Comparison of ENCODE assay signal across 14 cellular contexts in genomic region chr13:44876782-44877324, GRCh38.
DNase-seq lines count a peak whose midpoint lies in the region; ATAC-seq, FAIRE-seq and TF ChIP-seq lines count a peak whose summit lies in the region.
"Had no signal": no experiment of that assay in that cellular context is flagged by ENCODE, and none has a peak within 500 bp of the region (broad histone marks: within the 10 kb centered on the region; RNA-seq: fewer than 3 reads in every experiment).

No MANE protein-coding gene starts in this region.

- CTCF ChIA-PET in IMR-90 (lab: Yijun Ruan, JAX), result no interaction called here
- CTCF ChIA-PET in H1 (lab: Charles Lee; ENCODE audit: partially characterized antibody), result interaction anchor here (0.5 to 3.5 kb wide), 23 partner anchors 10 to 394 kb away, joined by 3 to 14 read pairs (median 4); no protein-coding TSS in a partner anchor

- H4K91ac ChIP-seq in IMR-90 (ENCODE audit: insufficient read depth, low read depth, low read length), result no peak overlapping the region
- no peak overlapping the region for H4K91ac ChIP-seq in H1 (replicated peaks; ENCODE audit: insufficient read length, low read length)

- H3K27me3 ChIP-seq in IMR-90 (ENCODE audit: control insufficient read depth, insufficient read depth, low read length), result no peaks in the 10 kb centered on the region
- no peaks in the 10 kb centered on the region for H3K27me3 ChIP-seq in H1 (replicated peaks in 1 of 4; ENCODE audit: control insufficient read depth in 3 of 4, extremely low read depth in 1 of 4, insufficient read depth in 3 of 4, low read length in 3 of 4)

- 82% methylated on average over 19 of the region's 22 CpGs; no CpG with 5 or more reads in 1 of the 2 experiments for WGBS in IMR-90 (ENCODE audit: extremely low coverage in 2 of 2, insufficient read length in 1 of 2), 2 experiments
- WGBS in H1 (ENCODE audit: extremely low coverage in 1 of 2, insufficient coverage in 1 of 2, insufficient read length in 1 of 2, insufficient replicate concordance in 2 of 2, low coverage in 1 of 2, low lambda C conversion rate in 2 of 2, missing lambda C conversion rate in 1 of 2), 2 experiments, result 67% methylated on average over 22 of the region's 22 CpGs; no CpG with 5 or more reads in 1 of the 2 experiments

- H3K23ac ChIP-seq in IMR-90 (ENCODE audit: low read depth, low read length), result no peak overlapping the region
- no peak overlapping the region for H3K23ac ChIP-seq in H1 (ENCODE audit: insufficient read length)

- intact Hi-C loops in IMR-90 (cut with micrococcal nuclease), result loop anchor here (10.0 kb wide), 1 partner anchor 162 kb away; no protein-coding TSS in a partner anchor

- no peak overlapping the region for H3K27ac ChIP-seq in IMR-90 (ENCODE audit: insufficient read depth, low read length)
- no peak overlapping the region for H3K27ac ChIP-seq in H1 (ENCODE audit: low read depth, low read length)

- no peak overlapping the region for H2BK15ac ChIP-seq in IMR-90 (ENCODE audit: low read depth, low read length)
- no peak overlapping the region for H2BK15ac ChIP-seq in H1 (ENCODE audit: low read length)

- no peak overlapping the region for H3K18ac ChIP-seq in IMR-90 (ENCODE audit: low read depth, low read length)
- H3K18ac ChIP-seq in H1 (ENCODE audit: extremely low read depth, low read length), result no peak overlapping the region

- peak; percentile 39 for DNase-seq in activated T-cell treated with anti-CD3 and anti-CD28 coated beads, Interleukin-2, amount 50 U/mL, for 24 hours
- DNase-seq in activated T-cell treated with anti-CD3 and anti-CD28 coated beads, Interleukin-2, amount 50 U/mL, for 4 hours, result no peak
- DNase-seq in IMR-90 (no peak), H1 (ENCODE audit: low read depth in 1 of 2, low spot score in 2 of 2) (peak; percentile 82 to 97), osteocyte (ENCODE audit: extremely low spot score, unreplicated experiment) (no peak), germinal center (ENCODE audit: low spot score) (no peak), NCI-H1105 (lab: John Stamatoyannopoulos, UW) (no peak)
- DNase-seq in stimulated activated naive CD4-positive, alpha-beta T cell treated with Interleukin-2 at 50 U/mL for 16 hours (lab: John Stamatoyannopoulos, UW), result no peak
- DNase-seq: activated CD4-positive, alpha-beta T cell treated with anti-CD3 and anti-CD28 coated beads for 1 hour; aorta; CD4-positive, CD25-positive, alpha-beta regulatory T cell; NCI-H1092 treated with DMSO at 0.1 percent for 48 hours; substantia nigra had no signal

- H3K14ac ChIP-seq in IMR-90 (replicated peaks; ENCODE audit: low read depth, low read length), result no peak overlapping the region
- H3K14ac ChIP-seq in H1 (ENCODE audit: insufficient read length), result no peak overlapping the region

- H3K9me3 ChIP-seq in IMR-90 (ENCODE audit: control insufficient read depth, insufficient read depth, low read length) (peaks cover 4% of the 10 kb centered on the region), H1 (ENCODE audit: insufficient read depth in 2 of 2, low read depth in 1 of 2, low read length in 1 of 2) (peaks cover 2 to 6% of the 10 kb centered on the region in 2 experiments; a peak in 2 of 4 replicates)

- no peak overlapping the region for H3K27ac Mint-ChIP-seq in activated T-cell treated with anti-CD3 and anti-CD28 coated beads, Interleukin-2, amount 50 U/mL, for 24 hours
- H3K27ac Mint-ChIP-seq in osteocyte (ENCODE audit: unreplicated experiment), result no peak overlapping the region
- H3K27ac Mint-ChIP-seq: CD4-positive, CD25-positive, alpha-beta regulatory T cell had no signal

- H3K9me1 ChIP-seq in IMR-90 (ENCODE audit: insufficient read depth, low read length), result no peaks in the 10 kb centered on the region; the same call in 1 of the 2 replicates

- H3K9me3 Mint-ChIP-seq in activated T-cell treated with anti-CD3 and anti-CD28 coated beads, Interleukin-2, amount 50 U/mL, for 24 hours, result peaks cover 5% of the 10 kb centered on the region
- peaks cover 6% of the 10 kb centered on the region for H3K9me3 Mint-ChIP-seq in activated T-cell treated with anti-CD3 and anti-CD28 coated beads, Interleukin-2, amount 50 U/mL, for 4 hours
- no peaks in the 10 kb centered on the region for H3K9me3 Mint-ChIP-seq in osteocyte (ENCODE audit: unreplicated experiment)

- no peaks in the 10 kb centered on the region for H3K36me3 Mint-ChIP-seq in activated T-cell treated with anti-CD3 and anti-CD28 coated beads, Interleukin-2, amount 50 U/mL, for 24 hours (ENCODE audit: low read depth)
- H3K36me3 Mint-ChIP-seq in activated T-cell treated with anti-CD3 and anti-CD28 coated beads, Interleukin-2, amount 50 U/mL, for 4 hours (ENCODE audit: insufficient read depth), result no peaks in the 10 kb centered on the region
- no peaks in the 10 kb centered on the region for H3K36me3 Mint-ChIP-seq in osteocyte (ENCODE audit: unreplicated experiment)
- H3K36me3 Mint-ChIP-seq: CD4-positive, CD25-positive, alpha-beta regulatory T cell had no signal

- H4K8ac ChIP-seq in IMR-90 (ENCODE audit: low read depth in 2 of 2, low read length in 2 of 2), result no peak overlapping the region
- H4K8ac ChIP-seq in H1 (ENCODE audit: extremely low read depth, insufficient read depth, low read length), result no peak overlapping the region

- H3K27me3 Mint-ChIP-seq in activated T-cell treated with anti-CD3 and anti-CD28 coated beads, Interleukin-2, amount 50 U/mL, for 24 hours, result peaks cover 10% of the 10 kb centered on the region
- H3K27me3 Mint-ChIP-seq in activated T-cell treated with anti-CD3 and anti-CD28 coated beads, Interleukin-2, amount 50 U/mL, for 4 hours (ENCODE audit: low read depth), result peaks cover 4% of the 10 kb centered on the region
- H3K27me3 Mint-ChIP-seq in osteocyte (ENCODE audit: unreplicated experiment), result no peaks in the 10 kb centered on the region

- H4K20me1 ChIP-seq in IMR-90 (ENCODE audit: insufficient read depth, low read length) (no peaks in the 10 kb centered on the region), H1 (replicated peaks in 1 of 2; ENCODE audit: control insufficient read depth in 1 of 2, insufficient read depth in 2 of 2, low read length in 2 of 2) (no peaks in the 10 kb centered on the region)

- H3K4me1 ChIP-seq in IMR-90 (ENCODE audit: control insufficient read depth, insufficient read depth, low read length) (no peaks in the 10 kb centered on the region), H1 (replicated peaks in 1 of 4; ENCODE audit: control insufficient read depth in 3 of 4, insufficient read depth in 4 of 4, low read length in 3 of 4) (no peaks in the 10 kb centered on the region; a peak in 1 of 7 replicates)

- H2AFZ ChIP-seq in IMR-90 (replicated peaks; ENCODE audit: low read length, poor library complexity) (peak overlapping the region; percentile 27), H1 (ENCODE audit: low read length) (0 out of 2 replicates have a peak overlapping the region, but pooled peaks have one; percentile 18)

- POLR2A ChIA-PET in IMR-90 (lab: Charles Lee; ENCODE audit: unreplicated experiment), result no interaction called here
- POLR2A ChIA-PET in H1 (lab: Charles Lee; ENCODE audit: partially characterized antibody), result interaction anchor here (0.6 kb wide), 1 partner anchor 379 kb away, joined by 3 read pairs; no protein-coding TSS in a partner anchor

- no peaks in the 10 kb centered on the region for H3K79me2 ChIP-seq in H1 (ENCODE audit: control insufficient read depth in 1 of 2, insufficient read depth in 2 of 2, low read length in 2 of 2)

- H3K9ac ChIP-seq in IMR-90 (ENCODE audit: low read depth, low read length) (no peak overlapping the region), H1 (replicated peaks in 1 of 4; ENCODE audit: extremely low read depth in 1 of 4, low read depth in 3 of 4, low read length in 3 of 4) (no peak overlapping the region)

- no peaks in the 10 kb centered on the region for H3K36me3 ChIP-seq in IMR-90 (ENCODE audit: control insufficient read depth, insufficient read depth, low read length)
- no peaks in the 10 kb centered on the region for H3K36me3 ChIP-seq in H1 (ENCODE audit: control insufficient read depth in 2 of 4, insufficient read depth in 4 of 4, low read length in 3 of 4)

- H3K4ac ChIP-seq in IMR-90 (ENCODE audit: low read depth, low read length), result no peak overlapping the region
- H3K4ac ChIP-seq in H1 (replicated peaks; ENCODE audit: insufficient read length, low read depth, low read length), result no peak overlapping the region

- no peak overlapping the region for H2BK20ac ChIP-seq in IMR-90 (ENCODE audit: low read depth, low read length)
- H2BK20ac ChIP-seq in H1 (ENCODE audit: low read length), result no peak overlapping the region

- TF ChIP-seq EP300 in H1 (IDR thresholded peaks at IDR 0.05; ENCODE audit: borderline replicate concordance in 1 of 2, low read depth in 2 of 2, low read length in 2 of 2), result no peak

- H2AK9ac ChIP-seq in IMR-90 (replicated peaks; ENCODE audit: low read depth, low read length, poor library complexity), result no peak overlapping the region

- H2BK120ac ChIP-seq in IMR-90 (ENCODE audit: low read depth, low read length) (no peak overlapping the region), H1 (replicated peaks; ENCODE audit: low read depth, low read length) (no peak overlapping the region)

- no peak overlapping the region for H2BK12ac ChIP-seq in H1 (ENCODE audit: low read depth, low read length)

- H2AK5ac ChIP-seq in IMR-90 (ENCODE audit: low read depth, low read length) (peak overlapping the region; percentile 4; the same call in 1 of the 2 replicates), H1 (ENCODE audit: low read depth, low read length) (no peak overlapping the region)

- TF ChIP-seq RAD21 in IMR-90 (IDR thresholded peaks at IDR 0.05; ENCODE audit: low read length) (peak; percentile 17; the same call in 1 of the 2 replicates), H1 (IDR thresholded peaks at IDR 0.05 in 1 of 2, conservative IDR thresholded peaks at IDR 0.05 in 1 of 2; ENCODE audit: low read depth in 2 of 2, low read length in 2 of 2) (peak; percentile 84 to 87)

- H3K4me3 Mint-ChIP-seq in activated T-cell treated with anti-CD3 and anti-CD28 coated beads, Interleukin-2, amount 50 U/mL, for 24 hours, result no peak overlapping the region
- H3K4me3 Mint-ChIP-seq in activated T-cell treated with anti-CD3 and anti-CD28 coated beads, Interleukin-2, amount 50 U/mL, for 4 hours, result no peak overlapping the region
- H3K4me3 Mint-ChIP-seq in osteocyte (ENCODE audit: unreplicated experiment), result no peak overlapping the region
- H3K4me3 Mint-ChIP-seq: CD4-positive, CD25-positive, alpha-beta regulatory T cell had no signal

- no peak overlapping the region for H3K56ac ChIP-seq in IMR-90 (ENCODE audit: extremely low read depth, insufficient read depth, low read length)
- H3K56ac ChIP-seq in H1 (replicated peaks; ENCODE audit: insufficient read length, low read depth, low read length), result no peak overlapping the region

- H3K4me1 Mint-ChIP-seq in activated T-cell treated with anti-CD3 and anti-CD28 coated beads, Interleukin-2, amount 50 U/mL, for 24 hours (ENCODE audit: low read depth), result peaks cover 8% of the 10 kb centered on the region
- H3K4me1 Mint-ChIP-seq in activated T-cell treated with anti-CD3 and anti-CD28 coated beads, Interleukin-2, amount 50 U/mL, for 4 hours (ENCODE audit: low read depth), result no peaks in the 10 kb centered on the region
- H3K4me1 Mint-ChIP-seq in osteocyte (ENCODE audit: unreplicated experiment), result peaks cover 9% of the 10 kb centered on the region
- H3K4me1 Mint-ChIP-seq: CD4-positive, CD25-positive, alpha-beta regulatory T cell had no signal

- no peaks in the 10 kb centered on the region for H3K79me1 ChIP-seq in IMR-90 (ENCODE audit: low read depth in 1 of 2, low read length in 2 of 2)
- H3K79me1 ChIP-seq in H1 (ENCODE audit: low read depth, low read length), result no peaks in the 10 kb centered on the region

- in situ Hi-C loops in IMR-90 (cut with MboI; ENCODE audit: low sequenced_read_pairs), result no loop called here

- TF ChIP-seq POLR2A in IMR-90 (IDR thresholded peaks at IDR 0.05; ENCODE audit: low read depth, low read length) (no peak), H1 (IDR thresholded peaks at IDR 0.05; ENCODE audit: control extremely low read depth in 1 of 2, low read depth in 2 of 2, low read length in 2 of 2) (no peak)

- no peak for ATAC-seq in activated T-cell treated with anti-CD3 and anti-CD28 coated beads, Interleukin-2, amount 50 U/mL, for 4 hours
- ATAC-seq in IMR-90 (ENCODE audit: low read depth), result no peak

- H3K4me2 ChIP-seq in IMR-90 (ENCODE audit: low read depth, low read length) (no peak overlapping the region), H1 (ENCODE audit: insufficient read depth in 1 of 2, low read depth in 2 of 2, low read length in 2 of 2) (no peak overlapping the region)

- no TSS peak for BruUV-seq in IMR-90 (replicated peaks; lab: Mats Ljungman, UMichigan)

- no peak overlapping the region for H4K5ac ChIP-seq in IMR-90 (ENCODE audit: low read depth, low read length)
- H4K5ac ChIP-seq in H1 (ENCODE audit: insufficient read length, low read depth, low read length), result no peak overlapping the region

- peak; percentile 88 for FAIRE-seq in H1 (lab: Jason Lieb, UNC)
- FAIRE-seq: frontal cortex had no signal

- no peak overlapping the region for H3K4me3 ChIP-seq in IMR-90 (ENCODE audit: insufficient read depth, low read depth, low read length)
- H3K4me3 ChIP-seq in H1 (ENCODE audit: extremely low read depth in 1 of 4, insufficient read depth in 2 of 4, low read depth in 3 of 4, low read length in 4 of 4), result no peak overlapping the region

- dilution Hi-C loops in IMR-90 (cut with HindIII; ENCODE audit: low sequenced_read_pairs, unreplicated experiment), result no loop called here

- TF ChIP-seq CTCF in IMR-90 (conservative IDR thresholded peaks at IDR 0.05; ENCODE audit: low read depth, low read length) (peak; percentile 21; the same call in 1 of the 2 replicates), H1 (IDR thresholded peaks at IDR 0.05; ENCODE audit: control extremely low read depth in 1 of 3, insufficient read depth in 1 of 3, low read depth in 1 of 3, low read length in 3 of 3) (peak; percentile 97 to 99 (median 98)), osteocyte (IDR thresholded peaks at IDR 0.05) (peak; percentile 38)

- H2BK5ac ChIP-seq in IMR-90 (ENCODE audit: low read depth, low read length, poor library complexity, severe bottlenecking), result no peak overlapping the region
- no peak overlapping the region for H2BK5ac ChIP-seq in H1 (ENCODE audit: low read depth, low read length)

- H3K23me2 ChIP-seq in H1 (ENCODE audit: low read depth, low read length), result no peaks in the 10 kb centered on the region

Comparison
In these comparisons a context has a peak if more than half of its experiments do, and no peak if none do; other contexts are left out.
1. DNase-seq: peak in activated T-cell treated with anti-CD3 and anti-CD28 coated beads, Interleukin-2, amount 50 U/mL, for 24 hours (single experiment) and H1 (2 of 2); none in activated T-cell treated with anti-CD3 and anti-CD28 coated beads, Interleukin-2, amount 50 U/mL, for 4 hours (single experiment), IMR-90 (single experiment), osteocyte (single experiment), germinal center (single experiment), NCI-H1105 (single experiment) and stimulated activated naive CD4-positive, alpha-beta T cell treated with Interleukin-2 at 50 U/mL for 16 hours (single experiment).
2. CTCF ChIP-seq: peak in every context shown above with its lines; median percentile 98 in H1; 38 in osteocyte; 21 in IMR-90.